ENCODE assay signal across 35 cellular contexts in genomic region chr5:128553747-128554146, GRCh38.
"Had no signal": no experiment of that assay in that cellular context is flagged by ENCODE, and none has a peak within 500 bp of the region (broad histone marks: within the 10 kb centered on the region; RNA-seq: fewer than 3 reads in every experiment).

No MANE protein-coding gene starts in this region.

- DNase-seq: Kasumi-1, MG63, MM.1S, MV-4-11, NCI-H1048, NCI-H1092, NCI-H1092 treated with DMSO at 0.1 percent for 48 hours, NCI-H1105, NCI-H1105 treated with DMSO at 0.1 percent for 48 hours, NCI-H1417, NCI-H1417 treated with DMSO at 0.1 percent for 48 hours, NCI-H1436, NCI-H1436 treated with DMSO at 0.1 percent for 48 hours, NCI-H146, NCI-H1694, NCI-H1694 treated with DMSO at 0.1 percent for 48 hours, NCI-H187, NCI-H187 treated with DMSO at 0.1 percent for 48 hours, NCI-H1930, NCI-H2029, NCI-H2029 treated with DMSO at 0.1 percent for 48 hours, NCI-H2081, NCI-H2081 treated with DMSO at 0.1 percent for 48 hours, NCI-H2107, NCI-H2171, NCI-H2171 treated with DMSO at 0.1 percent for 48 hours, NCI-H2227 treated with DMSO at 0.1 percent for 48 hours, NCI-H226, NCI-H345, NCI-H446, NCI-H446 treated with DMSO at 0.1 percent for 48 hours, NCI-H510A, NCI-H510A treated with DMSO at 0.1 percent for 48 hours, NCI-H524, NCI-H524 treated with DMSO at 0.1 percent for 48 hours had no signal

- H3K4me3 ChIP-seq: MG63 had no signal

- H3K36me3 ChIP-seq: MG63 had no signal
